ENCODE assay signal across 7 cellular contexts in genomic region chr7:104943502-104944343, GRCh38.
A peak's percentile ranks its signal among the peaks of the same experiment; 100 is the strongest.
DNase-seq lines count a peak whose midpoint lies in the region; ATAC-seq and TF ChIP-seq lines count a peak whose summit lies in the region.

No MANE protein-coding gene starts in this region.

- DNase-seq in OCI-M2 (lab: John Stamatoyannopoulos, UW; ENCODE audit: unreplicated experiment) (peak; percentile 83), right atrium auricular region (ENCODE audit: low spot score) (peak; percentile 85), NCI-H524 (lab: John Stamatoyannopoulos, UW) (no peak)
- peak; percentile 44 for DNase-seq in activated effector memory CD4-positive, alpha-beta T cell treated with Interleukin-2 at 50 U/mL for 16 hours
- peak; percentile 39 to 69 for DNase-seq in stimulated activated CD4-positive, alpha-beta T cell treated with anti-CD3 and anti-CD28 coated beads, Interleukin-12 subunit alpha, Interleukin-12 subunit beta, amount 100 ng/mL, for 24 hours (ENCODE audit: low read depth in 2 of 2)

- no peak overlapping the region for H3K4me3 ChIP-seq in right atrium auricular region

- H3K27ac ChIP-seq in right atrium auricular region = peak overlapping the region; percentile 83 to 92

- peak; percentile 22 for TF ChIP-seq POLR2A in GM19193 (IDR thresholded peaks at IDR 0.05; ENCODE audit: extremely low read depth, insufficient read depth, insufficient read length)

- no peaks in the 10 kb centered on the region for H3K36me3 ChIP-seq in right atrium auricular region

- H3K4me1 ChIP-seq in right atrium auricular region = peaks cover 0 to 23% of the 10 kb centered on the region in 2 donors

- H3K27me3 ChIP-seq in right atrium auricular region = no peaks in the 10 kb centered on the region

- ATAC-seq in HG03139 (IDR thresholded peaks at IDR 0.05; ENCODE audit: unreplicated experiment) = peak; percentile 47

- no peaks in the 10 kb centered on the region for H3K9me3 ChIP-seq in right atrium auricular region

- TF ChIP-seq CTCF in right atrium auricular region (IDR thresholded peaks at IDR 0.05) = no peak

Comparison
In these comparisons a context has a peak if more than half of its experiments do, and no peak if none do; other contexts are left out.
1. DNase-seq: peak in OCI-M2 (single experiment), activated effector memory CD4-positive, alpha-beta T cell treated with Interleukin-2 at 50 U/mL for 16 hours (single experiment), right atrium auricular region (single experiment) and stimulated activated CD4-positive, alpha-beta T cell treated with anti-CD3 and anti-CD28 coated beads, Interleukin-12 subunit alpha, Interleukin-12 subunit beta, amount 100 ng/mL, for 24 hours (2 of 2); none in NCI-H524 (0 of 2).